1 cellular context compared by ENCODE assay signal in genomic region chr19:44847144-44848035, GRCh38.
A peak's percentile ranks its signal among the peaks of the same experiment; 100 is the strongest.
TF ChIP-seq lines count a peak whose summit lies in the region.

No MANE protein-coding gene starts in this region.

TF ChIP-seq in HepG2, 621 proteins besides CTCF, POLR2A, EP300 and RAD21 (continues in another document):
- TF ChIP-seq ZNF792 (CRISPR knock-in tag; IDR thresholded peaks at IDR 0.05) = 0 out of 2 replicates have a peak, but pooled peaks have one; percentile 14
- no peak for TF ChIP-seq DNMT3B (CRISPR knock-in tag; conservative IDR thresholded peaks at IDR 0.05)
- no peak for TF ChIP-seq NR0B2 (CRISPR knock-in tag; IDR thresholded peaks at IDR 0.05)
- TF ChIP-seq MBNL3 (CRISPR knock-in tag; conservative IDR thresholded peaks at IDR 0.05) = no peak
- TF ChIP-seq AKAP8 (CRISPR knock-in tag; IDR thresholded peaks at IDR 0.05) = no peak
- no peak for TF ChIP-seq ZMYM3 (CRISPR knock-in tag; IDR thresholded peaks at IDR 0.05)
- no peak for TF ChIP-seq HMG20B (CRISPR knock-in tag; conservative IDR thresholded peaks at IDR 0.05)
- TF ChIP-seq BCL3 (CRISPR knock-in tag; IDR thresholded peaks at IDR 0.05) = no peak
- peak; percentile 28; the same call in 1 of the 2 replicates for TF ChIP-seq KAT8 (CRISPR knock-in tag; IDR thresholded peaks at IDR 0.05)
- TF ChIP-seq ZNF770 (CRISPR knock-in tag; IDR thresholded peaks at IDR 0.05) = peak; percentile 68; the same call in 1 of the 2 replicates
- peak; percentile 39; the same call in 1 of the 2 replicates for TF ChIP-seq SP5 (CRISPR knock-in tag; IDR thresholded peaks at IDR 0.05; ENCODE audit: borderline replicate concordance, low read depth)
- no peak for TF ChIP-seq ZNF446 (CRISPR knock-in tag; IDR thresholded peaks at IDR 0.05)
- no peak; the same call in 1 of the 2 replicates for TF ChIP-seq ZNF33B (CRISPR knock-in tag; IDR thresholded peaks at IDR 0.05)
- TF ChIP-seq ZNF780A (CRISPR knock-in tag; IDR thresholded peaks at IDR 0.05) = no peak
- TF ChIP-seq TAF1 (CRISPR knock-in tag; IDR thresholded peaks at IDR 0.05) = peak; percentile 21
- TF ChIP-seq HIVEP1 (CRISPR knock-in tag; IDR thresholded peaks at IDR 0.05) = peak; percentile 24; the same call in 1 of the 2 replicates
- TF ChIP-seq SALL1 (CRISPR knock-in tag; IDR thresholded peaks at IDR 0.05) = 0 out of 2 replicates have a peak, but pooled peaks have one; percentile 6
- TF ChIP-seq PAX8 (CRISPR knock-in tag; IDR thresholded peaks at IDR 0.05; ENCODE audit: borderline replicate concordance) = no peak
- TF ChIP-seq CCAR2 (optimal IDR thresholded peaks at IDR 0.05; ENCODE audit: low read depth, low read length) = no peak
- TF ChIP-seq POGK (CRISPR knock-in tag; conservative IDR thresholded peaks at IDR 0.05) = no peak
- TF ChIP-seq SAP130 (CRISPR knock-in tag; IDR thresholded peaks at IDR 0.05; ENCODE audit: low read depth) = peak; percentile 79
- TF ChIP-seq BRD4 (CRISPR knock-in tag; IDR thresholded peaks at IDR 0.05) = no peak
- no peak for TF ChIP-seq ZNF280B (CRISPR knock-in tag; IDR thresholded peaks at IDR 0.05; ENCODE audit: borderline replicate concordance)
- TF ChIP-seq SOX5 (CRISPR knock-in tag; IDR thresholded peaks at IDR 0.05; ENCODE audit: borderline replicate concordance) = no peak
- TF ChIP-seq THAP7 (CRISPR knock-in tag; IDR thresholded peaks at IDR 0.05) = no peak
- peak; percentile 37 for TF ChIP-seq GABPA (IDR thresholded peaks at IDR 0.05; ENCODE audit: low read depth, low read length)
- TF ChIP-seq GABPA (CRISPR knock-in tag; IDR thresholded peaks at IDR 0.05; ENCODE audit: low read depth) = peak; percentile 69
- TF ChIP-seq THYN1 (CRISPR knock-in tag; IDR thresholded peaks at IDR 0.05; ENCODE audit: borderline replicate concordance, low read depth) = no peak
- TF ChIP-seq CEBPB (IDR thresholded peaks at IDR 0.05; ENCODE audit: borderline replicate concordance, low read depth, low read length) = no peak
- no peak for TF ChIP-seq TRIM24 (CRISPR knock-in tag; IDR thresholded peaks at IDR 0.05)
- 0 out of 2 replicates have a peak, but pooled peaks have one; percentile 30 for TF ChIP-seq ZNF639 (CRISPR knock-in tag; conservative IDR thresholded peaks at IDR 0.05)
- no peak for TF ChIP-seq HOXA9 (CRISPR knock-in tag; IDR thresholded peaks at IDR 0.05; ENCODE audit: borderline replicate concordance)
- no peak for TF ChIP-seq ZNF558 (CRISPR knock-in tag; IDR thresholded peaks at IDR 0.05; ENCODE audit: borderline replicate concordance)
- no peak for TF ChIP-seq ZC3H13 (CRISPR knock-in tag; IDR thresholded peaks at IDR 0.05)
- TF ChIP-seq SNAI1 (CRISPR knock-in tag; IDR thresholded peaks at IDR 0.05; ENCODE audit: borderline replicate concordance) = 0 out of 2 replicates have a peak, but pooled peaks have one; percentile 25
- TF ChIP-seq HMGXB4 (CRISPR knock-in tag; IDR thresholded peaks at IDR 0.05; ENCODE audit: borderline replicate concordance in 1 of 2, low read depth in 1 of 2) = peak in 1 of 2 experiments; percentile 14; a peak in 2 of 4 replicates
- 0 out of 2 replicates have a peak, but pooled peaks have one; percentile 40 for TF ChIP-seq ZNF274 (CRISPR knock-in tag; IDR thresholded peaks at IDR 0.05)
- no peak for TF ChIP-seq ZNF589 (CRISPR knock-in tag; conservative IDR thresholded peaks at IDR 0.05)
- TF ChIP-seq SNAPC2 (CRISPR knock-in tag; IDR thresholded peaks at IDR 0.05) = no peak
- no peak for TF ChIP-seq ZMAT5 (CRISPR knock-in tag; IDR thresholded peaks at IDR 0.05; ENCODE audit: borderline replicate concordance, low read depth)
- TF ChIP-seq ZNF335 (CRISPR knock-in tag; IDR thresholded peaks at IDR 0.05) = no peak
- TF ChIP-seq PCBP1 (IDR thresholded peaks at IDR 0.05; ENCODE audit: borderline replicate concordance, low read depth, low read length) = no peak
- no peak for TF ChIP-seq ZNF773 (CRISPR knock-in tag; IDR thresholded peaks at IDR 0.05; ENCODE audit: borderline replicate concordance)
- no peak for TF ChIP-seq MXD4 (CRISPR knock-in tag; IDR thresholded peaks at IDR 0.05)
- TF ChIP-seq ZNF256 (CRISPR knock-in tag; conservative IDR thresholded peaks at IDR 0.05) = no peak
- no peak for TF ChIP-seq THRA (CRISPR knock-in tag; IDR thresholded peaks at IDR 0.05; ENCODE audit: borderline replicate concordance)
- no peak for TF ChIP-seq ZNF577 (CRISPR knock-in tag; IDR thresholded peaks at IDR 0.05; ENCODE audit: borderline replicate concordance, low read depth)
- TF ChIP-seq RBFOX2 (IDR thresholded peaks at IDR 0.05; ENCODE audit: low read depth, low read length) = no peak; the same call in 1 of the 2 replicates
- TF ChIP-seq BCL6 (CRISPR knock-in tag; IDR thresholded peaks at IDR 0.05) = peak; percentile 32
- 0 out of 2 replicates have a peak, but pooled peaks have one; percentile 39 for TF ChIP-seq ZNF136 (CRISPR knock-in tag; IDR thresholded peaks at IDR 0.05; ENCODE audit: low read depth)
- 0 out of 2 replicates have a peak, but pooled peaks have one; percentile 27 for TF ChIP-seq ZNF235 (CRISPR knock-in tag; IDR thresholded peaks at IDR 0.05; ENCODE audit: borderline replicate concordance)
- TF ChIP-seq ZFP36L2 (CRISPR knock-in tag; IDR thresholded peaks at IDR 0.05) = no peak
- TF ChIP-seq ELF3 (CRISPR knock-in tag; IDR thresholded peaks at IDR 0.05) = 0 out of 2 replicates have a peak, but pooled peaks have one; percentile 15
- no peak for TF ChIP-seq ZNF350 (CRISPR knock-in tag; IDR thresholded peaks at IDR 0.05; ENCODE audit: borderline replicate concordance, low read depth)
- 0 out of 2 replicates have a peak, but pooled peaks have one; percentile 10 for TF ChIP-seq GATAD2A (CRISPR knock-in tag; IDR thresholded peaks at IDR 0.05)
- TF ChIP-seq REPIN1 (CRISPR knock-in tag; IDR thresholded peaks at IDR 0.05; ENCODE audit: borderline replicate concordance, low read depth) = no peak
- no peak for TF ChIP-seq MIER3 (CRISPR knock-in tag; IDR thresholded peaks at IDR 0.05; ENCODE audit: borderline replicate concordance)
- no peak for TF ChIP-seq ZSCAN5A (CRISPR knock-in tag; IDR thresholded peaks at IDR 0.05; ENCODE audit: borderline replicate concordance)
- no peak for TF ChIP-seq ZNF660 (CRISPR knock-in tag; IDR thresholded peaks at IDR 0.05; ENCODE audit: borderline replicate concordance, low read depth)
- peak; percentile 24 for TF ChIP-seq HNRNPLL (IDR thresholded peaks at IDR 0.05; ENCODE audit: low read depth, low read length, poor library complexity, severe bottlenecking)
